Comparison of ENCODE assay signal across 10 cellular contexts in the genomic region with DNA sequence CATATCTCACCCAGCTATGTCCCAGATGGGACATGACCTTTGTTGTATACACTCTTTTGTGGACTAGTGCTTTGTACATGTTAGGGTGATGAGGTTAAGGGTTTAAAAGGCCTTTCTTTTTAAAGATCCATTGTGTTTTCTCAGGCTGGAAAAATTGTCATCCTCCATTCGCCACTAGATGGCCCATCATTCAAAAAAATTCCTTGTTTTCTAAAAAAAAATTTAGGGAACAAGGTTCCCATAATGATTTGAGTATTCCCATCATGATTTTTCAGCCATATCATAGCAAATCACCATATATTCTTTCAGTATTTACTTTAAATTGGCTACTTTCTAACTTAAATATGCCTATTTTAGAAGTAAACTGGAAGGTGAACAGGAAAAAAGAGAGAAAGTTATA.
DNase-seq lines count a peak whose midpoint lies in the region; ATAC-seq, FAIRE-seq and TF ChIP-seq lines count a peak whose summit lies in the region.
"Had no signal": no experiment of that assay in that cellular context is flagged by ENCODE, and none has a peak within 500 bp of the region (broad histone marks: within the 10 kb centered on the region; RNA-seq: fewer than 3 reads in every experiment).

No MANE protein-coding gene starts in this region.

- H3K4me1 ChIP-seq in H1 (replicated peaks in 1 of 4; ENCODE audit: control insufficient read depth in 3 of 4, insufficient read depth in 4 of 4, low read length in 3 of 4), result no peaks in the 10 kb centered on the region
- H3K4me1 ChIP-seq in pancreas, result no peaks in the 10 kb centered on the region

- H3K56ac ChIP-seq in H1 (replicated peaks; ENCODE audit: insufficient read length, low read depth, low read length), result no peak overlapping the region

- H3K23ac ChIP-seq in H1 (ENCODE audit: insufficient read length), result no peak overlapping the region

- H4K5ac ChIP-seq in H1 (ENCODE audit: insufficient read length, low read depth, low read length), result no peak overlapping the region

- TF ChIP-seq POLR2A in H1 (IDR thresholded peaks at IDR 0.05; ENCODE audit: control extremely low read depth in 1 of 2, low read depth in 2 of 2, low read length in 2 of 2), result no peak

- no peak overlapping the region for H2BK15ac ChIP-seq in H1 (ENCODE audit: low read length)

- no peaks in the 10 kb centered on the region for H3K23me2 ChIP-seq in H1 (ENCODE audit: low read depth, low read length)

- peak; percentile 31 for TF ChIP-seq CTCF in GM06990 (IDR thresholded peaks at IDR 0.05; ENCODE audit: insufficient read depth, low read length, poor library complexity, severe bottlenecking)
- TF ChIP-seq CTCF in H1 (IDR thresholded peaks at IDR 0.05; ENCODE audit: control extremely low read depth in 1 of 3, insufficient read depth in 1 of 3, low read depth in 1 of 3, low read length in 3 of 3), result peak in 1 of 3 experiments; percentile 23; a peak in 2 of 4 replicates
- peak in 3 of 4 donors; percentile 15 to 38 (median 31) for TF ChIP-seq CTCF in pancreas (IDR thresholded peaks at IDR 0.05)

- H4K91ac ChIP-seq in H1 (replicated peaks; ENCODE audit: insufficient read length, low read length), result no peak overlapping the region

- no peak overlapping the region for H2AFZ ChIP-seq in H1 (ENCODE audit: low read length)

- H3K4ac ChIP-seq in H1 (replicated peaks; ENCODE audit: insufficient read length, low read depth, low read length), result no peak overlapping the region

- H2BK5ac ChIP-seq in H1 (ENCODE audit: low read depth, low read length), result no peak overlapping the region

- no peaks in the 10 kb centered on the region for H3K79me2 ChIP-seq in H1 (ENCODE audit: control insufficient read depth in 1 of 2, insufficient read depth in 2 of 2, low read length in 2 of 2)

- no peak overlapping the region for H4K8ac ChIP-seq in H1 (ENCODE audit: extremely low read depth, insufficient read depth, low read length)

- POLR2A ChIA-PET in H1 (lab: Charles Lee; ENCODE audit: partially characterized antibody), result no interaction called here

- no peak overlapping the region for H2AK5ac ChIP-seq in H1 (ENCODE audit: low read depth, low read length)

- no peak overlapping the region for H2BK20ac ChIP-seq in H1 (ENCODE audit: low read length)

- H3K27ac ChIP-seq in H1 (ENCODE audit: low read depth, low read length), result no peak overlapping the region
- no peak overlapping the region for H3K27ac ChIP-seq in pancreas
- H3K27ac ChIP-seq: coronary artery had no signal

- H3K9me3 ChIP-seq in H1 (ENCODE audit: insufficient read depth in 2 of 2, low read depth in 1 of 2, low read length in 1 of 2), result no peaks in the 10 kb centered on the region
- H3K9me3 ChIP-seq in pancreas, result no peaks in the 10 kb centered on the region

- no peak overlapping the region for H3K18ac ChIP-seq in H1 (ENCODE audit: extremely low read depth, low read length)

- H2BK120ac ChIP-seq in H1 (replicated peaks; ENCODE audit: low read depth, low read length), result no peak overlapping the region

- TF ChIP-seq EP300 in H1 (IDR thresholded peaks at IDR 0.05; ENCODE audit: borderline replicate concordance in 1 of 2, low read depth in 2 of 2, low read length in 2 of 2), result no peak

- H3K79me1 ChIP-seq in H1 (ENCODE audit: low read depth, low read length), result no peaks in the 10 kb centered on the region

- CTCF ChIA-PET in H1 (lab: Charles Lee; ENCODE audit: partially characterized antibody), result interaction anchor here (0.8 to 2.7 kb wide), 10 partner anchors 10 to 215 kb away, joined by 3 to 15 read pairs (median 3); no protein-coding TSS in a partner anchor

- 0% methylated on average over 1 of the region's 1 CpG; no CpG with 5 or more reads in 1 of the 2 experiments for WGBS in H1 (ENCODE audit: extremely low coverage in 1 of 2, insufficient coverage in 1 of 2, insufficient read length in 1 of 2, insufficient replicate concordance in 2 of 2, low coverage in 1 of 2, low lambda C conversion rate in 2 of 2, missing lambda C conversion rate in 1 of 2), 2 experiments
- 8 to 9% methylated on average over 1 of the region's 1 CpG for WGBS in pancreas, 2 donors

- intact Hi-C loops in pancreas (cut with DNase I), result loop anchor here in 1 of 3 donors (5.0 kb wide), 1 partner anchor 259 kb away; no protein-coding TSS in a partner anchor

- no peaks in the 10 kb centered on the region for H4K20me1 ChIP-seq in H1 (replicated peaks in 1 of 2; ENCODE audit: control insufficient read depth in 1 of 2, insufficient read depth in 2 of 2, low read length in 2 of 2)

- no peaks in the 10 kb centered on the region for H3K36me3 ChIP-seq in GM06990 (ENCODE audit: control insufficient read depth, insufficient read depth, low read length)
- H3K36me3 ChIP-seq in H1 (ENCODE audit: control insufficient read depth in 2 of 4, insufficient read depth in 4 of 4, low read length in 3 of 4), result no peaks in the 10 kb centered on the region
- H3K36me3 ChIP-seq in pancreas, result no peaks in the 10 kb centered on the region

- no peak overlapping the region for H2BK12ac ChIP-seq in H1 (ENCODE audit: low read depth, low read length)

- H3K4me3 ChIP-seq in GM06990 (replicated peaks; ENCODE audit: low read depth, low read length), result no peak overlapping the region
- H3K4me3 ChIP-seq in H1 (ENCODE audit: extremely low read depth in 1 of 4, insufficient read depth in 2 of 4, low read depth in 3 of 4, low read length in 4 of 4), result no peak overlapping the region
- H3K4me3 ChIP-seq in pancreas, result no peak overlapping the region
- H3K4me3 ChIP-seq: coronary artery had no signal

- FAIRE-seq in H1 (lab: Jason Lieb, UNC) (peak; percentile 76), pancreas (lab: Jason Lieb, UNC) (no peak)

- H3K9ac ChIP-seq in H1 (replicated peaks in 1 of 4; ENCODE audit: extremely low read depth in 1 of 4, low read depth in 3 of 4, low read length in 3 of 4), result no peak overlapping the region

- H3K27me3 ChIP-seq in GM06990 (replicated peaks; ENCODE audit: control insufficient read depth, insufficient read depth, low read length) (no peaks in the 10 kb centered on the region), H1 (replicated peaks in 1 of 4; ENCODE audit: control insufficient read depth in 3 of 4, extremely low read depth in 1 of 4, insufficient read depth in 3 of 4, low read length in 3 of 4) (no peaks in the 10 kb centered on the region), pancreas (peaks cover 0 to 7% (median 0%) of the 10 kb centered on the region in 4 donors)

- ATAC-seq in pancreas, result no peak

- TF ChIP-seq RAD21 in H1 (IDR thresholded peaks at IDR 0.05 in 1 of 2, conservative IDR thresholded peaks at IDR 0.05 in 1 of 2; ENCODE audit: low read depth in 2 of 2, low read length in 2 of 2), result peak in 1 of 2 experiments; percentile 28; a peak in 2 of 4 replicates

- DNase-seq in GM06990 (ENCODE audit: extremely low read depth, insufficient read length) (no peak), NCI-H1694 treated with DMSO at 0.1 percent for 48 hours (lab: John Stamatoyannopoulos, UW) (peak; percentile 16), H1 (ENCODE audit: low read depth in 1 of 2, low spot score in 2 of 2) (no peak), pancreas (no peak), NCI-H187 treated with DMSO at 0.1 percent for 48 hours (lab: John Stamatoyannopoulos, UW) (no peak), putamen (ENCODE audit: low spot score) (no peak), mucosa of gallbladder (ENCODE audit: low spot score) (no peak)
- DNase-seq: activated CD4-positive, alpha-beta T cell treated with anti-CD3 and anti-CD28 coated beads for 48 hours; NCI-H345 had no signal

- no peak overlapping the region for H3K14ac ChIP-seq in H1 (ENCODE audit: insufficient read length)

- H3K4me2 ChIP-seq in H1 (ENCODE audit: insufficient read depth in 1 of 2, low read depth in 2 of 2, low read length in 2 of 2), result no peak overlapping the region

TF ChIP-seq in H1, 55 proteins besides CTCF, POLR2A, EP300 and RAD21:
- TF ChIP-seq ASH2L (IDR thresholded peaks at IDR 0.05; ENCODE audit: low read length), result no peak
- TF ChIP-seq HDAC2 (IDR thresholded peaks at IDR 0.05; ENCODE audit: borderline replicate concordance in 1 of 2, low read depth in 2 of 2, low read length in 2 of 2), result no peak
- TF ChIP-seq BACH1 (IDR thresholded peaks at IDR 0.05; ENCODE audit: low read length), result no peak
- no peak for TF ChIP-seq EGR1 (IDR thresholded peaks at IDR 0.05; ENCODE audit: borderline replicate concordance, low read depth, low read length)
- no peak for TF ChIP-seq BRCA1 (IDR thresholded peaks at IDR 0.05; ENCODE audit: low read depth, low read length)
- no peak for TF ChIP-seq NANOG (IDR thresholded peaks at IDR 0.05; ENCODE audit: insufficient read depth, low read depth, low read length, poor library complexity, severe bottlenecking)
- TF ChIP-seq USF2 (IDR thresholded peaks at IDR 0.05; ENCODE audit: low read length), result no peak
